Comparison of ENCODE assay signal across 1 cellular context in genomic region chr10:43648392-43649148, GRCh38.
TF ChIP-seq lines count a peak whose summit lies in the region.

ZNF32 (minus strand) TSS chr10:43648881; CDS start chr10:43646133, 2,748 bp downstream.

TF ChIP-seq in K562, 482 proteins besides CTCF, POLR2A, EP300 and RAD21 (continued from another document and continues in another):
- no peak for TF ChIP-seq E2F5 (CRISPR knock-in tag; IDR thresholded peaks at IDR 0.05)
- no peak for TF ChIP-seq IFI16 (CRISPR knock-in tag; IDR thresholded peaks at IDR 0.05)
- no peak for TF ChIP-seq ZNF431 (CRISPR knock-in tag; IDR thresholded peaks at IDR 0.05)
- no peak for TF ChIP-seq RBM39 (optimal IDR thresholded peaks at IDR 0.05; ENCODE audit: low read depth, low read length)
- TF ChIP-seq DNMT1 (IDR thresholded peaks at IDR 0.05): no peak
- no peak for TF ChIP-seq PHB (CRISPR knock-in tag; IDR thresholded peaks at IDR 0.05)
- TF ChIP-seq, protein P1, sequence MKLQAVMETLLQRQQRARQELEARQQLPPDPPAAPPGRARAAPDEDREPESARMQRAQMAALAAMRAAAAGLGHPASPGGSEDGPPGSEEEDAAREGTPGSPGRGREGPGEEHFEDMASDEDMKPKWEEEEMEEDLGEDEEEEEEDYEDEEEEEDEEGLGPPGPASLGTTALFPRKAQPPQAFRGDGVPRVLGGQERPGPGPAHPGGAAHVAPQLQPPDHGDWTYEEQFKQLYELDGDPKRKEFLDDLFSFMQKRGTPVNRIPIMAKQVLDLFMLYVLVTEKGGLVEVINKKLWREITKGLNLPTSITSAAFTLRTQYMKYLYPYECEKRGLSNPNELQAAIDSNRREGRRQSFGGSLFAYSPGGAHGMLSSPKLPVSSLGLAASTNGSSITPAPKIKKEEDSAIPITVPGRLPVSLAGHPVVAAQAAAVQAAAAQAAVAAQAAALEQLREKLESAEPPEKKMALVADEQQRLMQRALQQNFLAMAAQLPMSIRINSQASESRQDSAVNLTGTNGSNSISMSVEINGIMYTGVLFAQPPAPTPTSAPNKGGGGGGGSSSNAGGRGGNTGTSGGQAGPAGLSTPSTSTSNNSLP (IDR thresholded peaks at IDR 0.05; ENCODE audit: borderline replicate concordance, low read depth, low read length): no peak
- TF ChIP-seq POLR2G (IDR thresholded peaks at IDR 0.05; ENCODE audit: low read depth, low read length): peak; percentile 89
- TF ChIP-seq, protein P2, sequence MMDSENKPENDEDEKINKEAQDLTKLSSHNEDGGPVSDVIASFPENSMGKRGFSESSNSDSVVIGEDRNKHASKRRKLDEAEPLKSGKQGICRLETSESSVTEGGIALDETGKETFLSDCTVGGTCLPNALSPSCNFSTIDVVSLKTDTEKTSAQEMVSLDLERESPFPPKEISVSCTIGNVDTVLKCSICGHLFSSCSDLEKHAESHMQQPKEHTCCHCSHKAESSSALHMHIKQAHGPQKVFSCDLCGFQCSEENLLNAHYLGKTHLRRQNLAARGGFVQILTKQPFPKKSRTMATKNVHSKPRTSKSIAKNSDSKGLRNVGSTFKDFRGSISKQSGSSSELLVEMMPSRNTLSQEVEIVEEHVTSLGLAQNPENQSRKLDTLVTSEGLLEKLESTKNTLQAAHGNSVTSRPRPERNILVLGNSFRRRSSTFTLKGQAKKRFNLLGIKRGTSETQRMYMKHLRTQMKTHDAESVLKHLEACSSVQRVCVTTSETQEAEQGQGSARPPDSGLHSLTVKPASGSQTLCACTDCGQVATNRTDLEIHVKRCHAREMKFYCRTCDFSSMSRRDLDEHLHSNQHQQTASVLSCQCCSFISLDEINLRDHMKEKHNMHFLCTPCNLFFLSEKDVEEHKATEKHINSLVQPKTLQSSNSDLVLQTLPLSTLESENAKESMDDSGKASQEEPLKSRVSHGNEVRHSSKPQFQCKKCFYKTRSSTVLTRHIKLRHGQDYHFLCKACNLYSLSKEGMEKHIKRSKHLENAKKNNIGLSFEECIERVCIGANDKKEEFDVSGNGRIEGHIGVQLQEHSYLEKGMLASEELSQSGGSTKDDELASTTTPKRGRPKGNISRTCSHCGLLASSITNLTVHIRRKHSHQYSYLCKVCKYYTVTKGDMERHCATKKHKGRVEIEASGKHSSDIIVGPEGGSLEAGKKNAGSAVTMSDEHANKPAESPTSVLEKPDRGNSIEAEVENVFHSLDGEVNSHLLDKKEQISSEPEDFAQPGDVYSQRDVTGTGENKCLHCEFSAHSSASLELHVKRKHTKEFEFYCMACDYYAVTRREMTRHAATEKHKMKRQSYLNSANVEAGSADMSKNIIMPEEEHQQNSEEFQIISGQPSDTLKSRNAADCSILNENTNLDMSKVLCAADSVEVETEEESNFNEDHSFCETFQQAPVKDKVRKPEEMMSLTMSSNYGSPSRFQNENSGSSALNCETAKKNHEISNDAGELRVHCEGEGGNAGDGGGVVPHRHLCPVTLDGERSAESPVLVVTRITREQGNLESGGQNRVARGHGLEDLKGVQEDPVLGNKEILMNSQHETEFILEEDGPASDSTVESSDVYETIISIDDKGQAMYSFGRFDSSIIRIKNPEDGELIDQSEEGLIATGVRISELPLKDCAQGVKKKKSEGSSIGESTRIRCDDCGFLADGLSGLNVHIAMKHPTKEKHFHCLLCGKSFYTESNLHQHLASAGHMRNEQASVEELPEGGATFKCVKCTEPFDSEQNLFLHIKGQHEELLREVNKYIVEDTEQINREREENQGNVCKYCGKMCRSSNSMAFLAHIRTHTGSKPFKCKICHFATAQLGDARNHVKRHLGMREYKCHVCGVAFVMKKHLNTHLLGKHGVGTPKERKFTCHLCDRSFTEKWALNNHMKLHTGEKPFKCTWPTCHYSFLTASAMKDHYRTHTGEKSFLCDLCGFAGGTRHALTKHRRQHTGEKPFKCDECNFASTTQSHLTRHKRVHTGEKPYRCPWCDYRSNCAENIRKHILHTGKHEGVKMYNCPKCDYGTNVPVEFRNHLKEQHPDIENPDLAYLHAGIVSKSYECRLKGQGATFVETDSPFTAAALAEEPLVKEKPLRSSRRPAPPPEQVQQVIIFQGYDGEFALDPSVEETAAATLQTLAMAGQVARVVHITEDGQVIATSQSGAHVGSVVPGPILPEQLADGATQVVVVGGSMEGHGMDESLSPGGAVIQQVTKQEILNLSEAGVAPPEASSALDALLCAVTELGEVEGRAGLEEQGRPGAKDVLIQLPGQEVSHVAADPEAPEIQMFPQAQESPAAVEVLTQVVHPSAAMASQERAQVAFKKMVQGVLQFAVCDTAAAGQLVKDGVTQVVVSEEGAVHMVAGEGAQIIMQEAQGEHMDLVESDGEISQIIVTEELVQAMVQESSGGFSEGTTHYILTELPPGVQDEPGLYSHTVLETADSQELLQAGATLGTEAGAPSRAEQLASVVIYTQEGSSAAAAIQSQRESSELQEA (IDR thresholded peaks at IDR 0.05; ENCODE audit: low read depth): no peak
- no peak for TF ChIP-seq CHD1 (IDR thresholded peaks at IDR 0.05; ENCODE audit: low read length)
- no peak for TF ChIP-seq ZNF586 (CRISPR knock-in tag; conservative IDR thresholded peaks at IDR 0.05)
- TF ChIP-seq KLF16 (IDR thresholded peaks at IDR 0.05): no peak
- no peak for TF ChIP-seq TEAD2 (tag; IDR thresholded peaks at IDR 0.05)
- 0 out of 2 replicates have a peak, but pooled peaks have one; percentile 57 for TF ChIP-seq SOX6 (IDR thresholded peaks at IDR 0.05)
- TF ChIP-seq LARP7 (IDR thresholded peaks at IDR 0.05): no peak
- TF ChIP-seq BRCA1 (IDR thresholded peaks at IDR 0.05): no peak
- no peak for TF ChIP-seq BRCA1 (CRISPR knock-in tag; IDR thresholded peaks at IDR 0.05)
- TF ChIP-seq SP2 (IDR thresholded peaks at IDR 0.05; ENCODE audit: extremely low read depth, low read depth, low read length, poor library complexity, severe bottlenecking): no peak
- no peak for TF ChIP-seq ZNF324 (CRISPR knock-in tag; IDR thresholded peaks at IDR 0.05)
- no peak for TF ChIP-seq ZSCAN29 (IDR thresholded peaks at IDR 0.05)
- no peak for TF ChIP-seq XRCC4 (IDR thresholded peaks at IDR 0.05; ENCODE audit: extremely low read depth, insufficient read depth, insufficient read length)
- TF ChIP-seq EP400 (IDR thresholded peaks at IDR 0.05): no peak
- TF ChIP-seq ZBTB2 (IDR thresholded peaks at IDR 0.05): no peak
- no peak for TF ChIP-seq HIVEP1 (CRISPR knock-in tag; IDR thresholded peaks at IDR 0.05)
- no peak for TF ChIP-seq PPARD (CRISPR knock-in tag; IDR thresholded peaks at IDR 0.05)
- no peak for TF ChIP-seq ADNP (tag; IDR thresholded peaks at IDR 0.05)
- TF ChIP-seq RBM22 (IDR thresholded peaks at IDR 0.05; ENCODE audit: low read depth, low read length, poor library complexity, severe bottlenecking): peak; percentile 62
- no peak for TF ChIP-seq THRB (CRISPR knock-in tag; conservative IDR thresholded peaks at IDR 0.05)
- no peak for TF ChIP-seq NKRF (IDR thresholded peaks at IDR 0.05; ENCODE audit: borderline replicate concordance)
- TF ChIP-seq E2F3 (CRISPR knock-in tag; IDR thresholded peaks at IDR 0.05): 0 out of 2 replicates have a peak, but pooled peaks have one; percentile 18
- no peak for TF ChIP-seq KAT8 (IDR thresholded peaks at IDR 0.05; ENCODE audit: low read depth)
- TF ChIP-seq, protein P3, sequence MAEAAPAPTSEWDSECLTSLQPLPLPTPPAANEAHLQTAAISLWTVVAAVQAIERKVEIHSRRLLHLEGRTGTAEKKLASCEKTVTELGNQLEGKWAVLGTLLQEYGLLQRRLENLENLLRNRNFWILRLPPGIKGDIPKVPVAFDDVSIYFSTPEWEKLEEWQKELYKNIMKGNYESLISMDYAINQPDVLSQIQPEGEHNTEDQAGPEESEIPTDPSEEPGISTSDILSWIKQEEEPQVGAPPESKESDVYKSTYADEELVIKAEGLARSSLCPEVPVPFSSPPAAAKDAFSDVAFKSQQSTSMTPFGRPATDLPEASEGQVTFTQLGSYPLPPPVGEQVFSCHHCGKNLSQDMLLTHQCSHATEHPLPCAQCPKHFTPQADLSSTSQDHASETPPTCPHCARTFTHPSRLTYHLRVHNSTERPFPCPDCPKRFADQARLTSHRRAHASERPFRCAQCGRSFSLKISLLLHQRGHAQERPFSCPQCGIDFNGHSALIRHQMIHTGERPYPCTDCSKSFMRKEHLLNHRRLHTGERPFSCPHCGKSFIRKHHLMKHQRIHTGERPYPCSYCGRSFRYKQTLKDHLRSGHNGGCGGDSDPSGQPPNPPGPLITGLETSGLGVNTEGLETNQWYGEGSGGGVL (CRISPR knock-in tag; IDR thresholded peaks at IDR 0.05): no peak
- TF ChIP-seq C11orf30 (IDR thresholded peaks at IDR 0.05; ENCODE audit: low read depth): no peak
- TF ChIP-seq BCLAF1 (IDR thresholded peaks at IDR 0.05; ENCODE audit: borderline replicate concordance in 1 of 2, control insufficient read depth in 1 of 2, low read depth in 2 of 2, low read length in 1 of 2): no peak
- TF ChIP-seq ZNF316 (IDR thresholded peaks at IDR 0.05): no peak
- no peak for TF ChIP-seq HLTF (IDR thresholded peaks at IDR 0.05)
- TF ChIP-seq DDX20 (tag; IDR thresholded peaks at IDR 0.05; ENCODE audit: low read depth): no peak
- TF ChIP-seq RFX5 (IDR thresholded peaks at IDR 0.05; ENCODE audit: low read depth, low read length): no peak
- TF ChIP-seq EGR1 (conservative IDR thresholded peaks at IDR 0.05): peak; percentile 70
- TF ChIP-seq ZNF277 (CRISPR knock-in tag; IDR thresholded peaks at IDR 0.05; ENCODE audit: borderline replicate concordance): no peak
- TF ChIP-seq FUS (optimal IDR thresholded peaks at IDR 0.05; ENCODE audit: low read depth, low read length): peak; percentile 48
- TF ChIP-seq NBN (IDR thresholded peaks at IDR 0.05; ENCODE audit: low read depth): no peak
- TF ChIP-seq ETV5 (CRISPR knock-in tag; IDR thresholded peaks at IDR 0.05; ENCODE audit: low read depth): 0 out of 2 replicates have a peak, but pooled peaks have one; percentile 39
- no peak for TF ChIP-seq JUNB (CRISPR knock-in tag; conservative IDR thresholded peaks at IDR 0.05)
- no peak for TF ChIP-seq ZNF699 (CRISPR knock-in tag; IDR thresholded peaks at IDR 0.05; ENCODE audit: insufficient replicate concordance)
